In the genomic region with DNA sequence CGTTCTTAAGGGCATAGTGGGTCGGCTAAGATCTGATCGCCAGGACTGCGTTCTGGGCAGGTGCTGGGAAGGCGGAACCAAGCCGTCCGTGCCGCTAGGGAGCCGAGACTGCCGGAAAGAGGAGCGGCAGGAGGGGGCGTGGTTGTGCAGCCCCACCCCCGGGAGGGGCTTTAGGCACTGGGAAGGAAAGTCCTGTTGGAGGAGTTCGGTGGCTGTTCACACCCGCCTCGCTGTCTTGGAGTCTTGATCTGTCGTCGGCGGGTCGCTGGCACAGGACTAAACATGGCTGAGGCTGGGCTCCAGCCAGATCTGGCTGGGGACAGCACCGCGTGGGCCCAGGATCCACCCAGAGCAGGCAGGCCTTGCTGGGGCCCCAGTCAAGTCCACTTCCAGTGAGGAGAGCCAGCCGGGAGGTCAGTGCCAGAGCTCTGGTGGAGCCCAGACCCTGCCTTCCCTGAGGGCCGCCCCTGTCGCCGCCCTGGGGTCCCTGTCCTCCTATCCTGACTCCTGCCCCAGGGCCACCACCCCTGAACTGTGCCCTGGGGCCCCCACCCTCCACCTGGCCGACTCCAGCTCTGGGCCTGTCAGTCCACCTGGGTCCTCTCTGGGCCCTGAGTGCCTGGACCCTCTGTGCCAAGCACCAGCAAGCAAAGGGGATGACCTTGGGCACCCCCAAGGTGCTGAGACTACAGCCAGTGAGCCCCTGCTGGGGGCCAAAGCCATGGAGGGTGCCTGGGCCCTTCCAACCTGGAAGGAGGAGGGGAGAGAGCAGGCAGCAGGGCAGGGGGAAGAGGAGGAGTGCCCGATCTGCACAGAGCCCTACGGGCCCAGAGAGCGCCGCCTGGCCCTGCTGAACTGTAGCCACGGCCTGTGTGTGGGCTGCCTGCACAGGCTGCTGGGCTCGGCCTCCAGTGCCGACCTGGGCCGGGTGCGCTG, we compare ENCODE assay signal across 10 cellular contexts. TPM values are rescaled to one million over a fixed set of nuclear protein-coding genes. Genes with fewer than 3 reads are reported as not detected.
A peak's percentile ranks its signal among the peaks of the same experiment; 100 is the strongest.
DNase-seq lines count a peak whose midpoint lies in the region; ATAC-seq, FAIRE-seq and TF ChIP-seq lines count a peak whose summit lies in the region.
"Had no signal": no experiment of that assay in that cellular context is flagged by ENCODE, and none has a peak within 500 bp of the region (broad histone marks: within the 10 kb centered on the region; RNA-seq: fewer than 3 reads in every experiment).

No MANE protein-coding gene starts in this region.

- TF ChIP-seq CTCF in LNCaP clone FGC (IDR thresholded peaks at IDR 0.05; ENCODE audit: control insufficient read depth, extremely low read depth, insufficient read depth) (peak; percentile 30), bronchial epithelial cell (IDR thresholded peaks at IDR 0.05; ENCODE audit: insufficient read depth, low read length, severe bottlenecking) (peak; percentile 10), spleen (IDR thresholded peaks at IDR 0.05 in 8 of 11, conservative IDR thresholded peaks at IDR 0.05 in 3 of 11) (no peak)

- H2AK5ac ChIP-seq in mesendoderm (ENCODE audit: low read length), result no peak overlapping the region

- no peak overlapping the region for H3K23ac ChIP-seq in mesendoderm (ENCODE audit: low read length)

- H3K27ac ChIP-seq in mesendoderm (ENCODE audit: low read depth, low read length), result no peak overlapping the region
- peak overlapping the region in 3 of 8 donors; percentile 16 to 47 (median 26) for H3K27ac ChIP-seq in spleen
- H3K27ac ChIP-seq: SJCRH30 had no signal

- no peaks in the 10 kb centered on the region for H3K9me3 ChIP-seq in spleen
- H3K9me3 ChIP-seq: SJCRH30 had no signal

- H3K4me1 ChIP-seq in mesendoderm (ENCODE audit: control insufficient read depth, low read depth, low read length) (peaks cover 5% of the 10 kb centered on the region), spleen (peaks cover 3 to 49% (median 27%) of the 10 kb centered on the region in 6 donors)

- no peak overlapping the region for H4K5ac ChIP-seq in mesendoderm (ENCODE audit: low read length)

- peak overlapping the region; percentile 73 for H3K4me3 ChIP-seq in LNCaP clone FGC (ENCODE audit: low read depth, low read length)
- peak overlapping the region; percentile 31 for H3K4me3 ChIP-seq in bronchial epithelial cell (ENCODE audit: low read depth, low read length)
- H3K4me3 ChIP-seq in mesendoderm (ENCODE audit: low read length), result no peak overlapping the region
- H3K4me3 ChIP-seq in spleen, result peak overlapping the region in 2 of 8 donors; percentile 13 to 50
- H3K4me3 ChIP-seq: SJCRH30 had no signal

- DNase-seq in LNCaP clone FGC (ENCODE audit: low read depth), result peak; percentile 90
- peak; percentile 59 for DNase-seq in bronchial epithelial cell (ENCODE audit: low read depth)
- DNase-seq in mesendoderm, result peak; percentile 76
- no peak for DNase-seq in superior temporal gyrus (ENCODE audit: extremely low spot score)
- DNase-seq in spleen, result no peak
- DNase-seq: SJCRH30 had no signal

- no peak overlapping the region for H3K4ac ChIP-seq in mesendoderm (ENCODE audit: low read depth, low read length)

- H2BK15ac ChIP-seq in mesendoderm (replicated peaks; ENCODE audit: low read depth), result no peak overlapping the region

- H2BK120ac ChIP-seq in mesendoderm (ENCODE audit: low read depth, low read length), result no peak overlapping the region

- H2BK5ac ChIP-seq in mesendoderm (ENCODE audit: low read length), result no peak overlapping the region

- H3K27me3 ChIP-seq in bronchial epithelial cell (ENCODE audit: control insufficient read depth, insufficient read depth, low read length), result no peaks in the 10 kb centered on the region
- H3K27me3 ChIP-seq in mesendoderm (ENCODE audit: insufficient read depth, low read length, poor library complexity), result peaks cover 2% of the 10 kb centered on the region
- H3K27me3 ChIP-seq in spleen (replicated peaks in 1 of 7), result peaks cover 0 to 14% (median 4%) of the 10 kb centered on the region in 7 donors
- H3K27me3 ChIP-seq: SJCRH30 had no signal

- no peaks in the 10 kb centered on the region for H3K79me2 ChIP-seq in mesendoderm (ENCODE audit: control insufficient read depth, insufficient read depth, low read length)

- no peak overlapping the region for H3K4me2 ChIP-seq in mesendoderm (ENCODE audit: low read length)

- intact Hi-C loops in spleen (cut with DNase I; ENCODE audit: low total_unique reads), result no loop called here

- peak overlapping the region; percentile 42 for H3K9ac ChIP-seq in mesendoderm (ENCODE audit: low read length)

- no CpG with 5 or more reads among the region's 36 CpGs for WGBS in mesendoderm (ENCODE audit: extremely low coverage, insufficient coverage, low lambda C conversion rate)
- 72 to 79% (median 74%) methylated on average over 34 to 36 of the region's 36 CpGs for WGBS in spleen, 5 donors

- no peak overlapping the region for H3K18ac ChIP-seq in mesendoderm (ENCODE audit: low read length)

- H3K79me1 ChIP-seq in mesendoderm (ENCODE audit: low read length), result no peaks in the 10 kb centered on the region

- FAIRE-seq in A204.1 (lab: Jason Lieb, UNC) (peak; percentile 47), bronchial epithelial cell (lab: Jason Lieb, UNC) (peak; percentile 55)
- FAIRE-seq: D721Med had no signal

- ATAC-seq in HG02642 (IDR thresholded peaks at IDR 0.05; ENCODE audit: poor library complexity, unreplicated experiment) (no peak), HG03025 (IDR thresholded peaks at IDR 0.05; ENCODE audit: low FRiP score, unreplicated experiment) (no peak)

- no peak for TF ChIP-seq POLR2A in spleen (IDR thresholded peaks at IDR 0.05)

- peaks cover 6% of the 10 kb centered on the region for H3K36me3 ChIP-seq in bronchial epithelial cell (ENCODE audit: control insufficient read depth, insufficient read depth, low read length)
- H3K36me3 ChIP-seq in mesendoderm (ENCODE audit: control insufficient read depth, insufficient read depth, low read length), result peaks cover 1% of the 10 kb centered on the region
- peaks cover 0 to 55% (median 13%) of the 10 kb centered on the region in 6 donors for H3K36me3 ChIP-seq in spleen

- peak overlapping the region; percentile 60 for H3K56ac ChIP-seq in mesendoderm (ENCODE audit: low read length)

- H4K8ac ChIP-seq in mesendoderm (ENCODE audit: low read depth, low read length), result no peak overlapping the region

RNA-seq across cellular contexts. Expression of a gene that starts 4.5 kb away (rescaled TPM):
- total RNA-seq in bronchial epithelial cell (0.38 TPM in 1 of 2 replicates, not detected in the other), spleen (1 to 10 TPM; 1.2 to 6.2 (median 2.4) TPM)
- 3.2 TPM for polyA plus RNA-seq in mesendoderm (2013, experiment 1 of 2)
- polyA plus RNA-seq in mesendoderm (2013, experiment 2 of 2), result 3.7 TPM
- polyA plus RNA-seq in spleen, result 1 to 10 TPM; 2.3 to 5.4 (median 2.9) TPM

RNA-seq across cellular contexts. Expression of a gene that starts 7.4 kb away (rescaled TPM):
- total RNA-seq in bronchial epithelial cell, result 3.9 and 23.2 TPM in 2 replicates
- polyA plus RNA-seq in mesendoderm (2013, experiment 1 of 2), result 0.60 TPM
- 0.46 TPM for polyA plus RNA-seq in mesendoderm (2013, experiment 2 of 2)
- under 1 TPM in 2 of 7 donors, not detected in 5; 0.36 to 0.94 TPM for total RNA-seq in spleen
- under 1 TPM; 0.55 to 0.70 (median 0.64) TPM for polyA plus RNA-seq in spleen

RNA-seq across cellular contexts. Expression of a gene that starts 9.8 kb away (rescaled TPM):
- total RNA-seq in bronchial epithelial cell, result under 0.01 and 1.2 TPM in 2 replicates
- polyA plus RNA-seq in mesendoderm (2013, experiment 1 of 2), result not detected
- polyA plus RNA-seq in mesendoderm (2013, experiment 2 of 2), result not detected
- total RNA-seq in spleen, result not detected
- not detected for polyA plus RNA-seq in spleen
- total RNA-seq: SJCRH30 had no signal

RNA-seq across cellular contexts. Expression of a gene that starts 12.0 kb away (rescaled TPM):
- 2.6 and 3.6 TPM in 2 replicates for total RNA-seq in bronchial epithelial cell
- 25.5 TPM for polyA plus RNA-seq in mesendoderm (2013, experiment 1 of 2)
- 26.1 TPM for polyA plus RNA-seq in mesendoderm (2013, experiment 2 of 2)
- total RNA-seq in spleen, result 10 to 100 TPM; 14.2 to 28.7 (median 21.6) TPM
- 10 to 100 TPM in 1 of 3 donors, 1 to 10 TPM in 2; 6.3 to 21.7 (median 9.0) TPM for polyA plus RNA-seq in spleen

RNA-seq across cellular contexts. Expression of a gene that starts 12.1 kb away (rescaled TPM):
- total RNA-seq in bronchial epithelial cell, result 38.0 and 39.2 TPM in 2 replicates
- 27.6 TPM for polyA plus RNA-seq in mesendoderm (2013, experiment 1 of 2)
- 27.5 TPM for polyA plus RNA-seq in mesendoderm (2013, experiment 2 of 2)
- total RNA-seq in spleen, result 10 to 100 TPM; 28.4 to 37.9 (median 34.6) TPM
- 10 to 100 TPM; 37.4 to 50.1 (median 44.9) TPM for polyA plus RNA-seq in spleen

Comparison
In these comparisons a context has a peak if more than half of its experiments do, and no peak if none do; other contexts are left out.
1. DNase-seq: peak in LNCaP clone FGC (single experiment), bronchial epithelial cell (single experiment) and mesendoderm (single experiment); none in superior temporal gyrus (single experiment) and spleen (single experiment).
2. CTCF ChIP-seq: peak in LNCaP clone FGC (single experiment) and bronchial epithelial cell (single experiment); none in spleen (0 of 11).